5 cellular contexts compared by ENCODE assay signal in genomic region chr17:75077490-75078096, GRCh38. TPM values are rescaled to one million over a fixed set of nuclear protein-coding genes. Genes with fewer than 3 reads are reported as not detected.
DNase-seq lines count a peak whose midpoint lies in the region; ATAC-seq and TF ChIP-seq lines count a peak whose summit lies in the region.

No MANE protein-coding gene starts in this region.

- H3K36me3 Mint-ChIP-seq in stimulated activated naive CD8-positive, alpha-beta T cell treated with anti-CD3 and anti-CD28 coated beads, Interleukin-15, Interleukin-2, amounts not matched to agents 100 ng/mL and 50 ng/mL, for 24 hours (ENCODE audit: low read depth) = no peaks in the 10 kb centered on the region

- H3K27me3 Mint-ChIP-seq in stimulated activated naive CD8-positive, alpha-beta T cell treated with anti-CD3 and anti-CD28 coated beads, Interleukin-15, Interleukin-2, amounts not matched to agents 100 ng/mL and 50 ng/mL, for 24 hours = no peaks in the 10 kb centered on the region

- no peaks in the 10 kb centered on the region for H3K9me3 ChIP-seq in hepatocyte (ENCODE audit: low read depth)

- no peak for TF ChIP-seq CTCF in hepatocyte (IDR thresholded peaks at IDR 0.05; ENCODE audit: poor library complexity)

- no peaks in the 10 kb centered on the region for H3K9me3 Mint-ChIP-seq in stimulated activated naive CD8-positive, alpha-beta T cell treated with anti-CD3 and anti-CD28 coated beads, Interleukin-15, Interleukin-2, amounts not matched to agents 100 ng/mL and 50 ng/mL, for 24 hours

- no peak overlapping the region for H3K4me3 ChIP-seq in hepatocyte

- H3K27ac Mint-ChIP-seq in stimulated activated naive CD8-positive, alpha-beta T cell treated with anti-CD3 and anti-CD28 coated beads, Interleukin-15, Interleukin-2, amounts not matched to agents 100 ng/mL and 50 ng/mL, for 24 hours = no peak overlapping the region

- H3K9me2 ChIP-seq in hepatocyte (replicated peaks; ENCODE audit: insufficient read depth) = no peaks in the 10 kb centered on the region

- H4K20me1 ChIP-seq in hepatocyte (ENCODE audit: insufficient read depth, poor library complexity, severe bottlenecking) = no peaks in the 10 kb centered on the region

- H3K27ac ChIP-seq in hepatocyte = peak overlapping the region; percentile 89

- peak; percentile 79 for DNase-seq in activated CD8-positive, alpha-beta memory T cell treated with anti-CD3 and anti-CD28 coated beads, Interleukin-2, amount 50 U/mL, for 48 hours
- peak; percentile 54 for DNase-seq in hepatocyte (ENCODE audit: low spot score)
- DNase-seq in MV-4-11 (lab: John Stamatoyannopoulos, UW) = no peak

- peak overlapping the region; percentile 53 for H3K4me3 Mint-ChIP-seq in stimulated activated naive CD8-positive, alpha-beta T cell treated with anti-CD3 and anti-CD28 coated beads, Interleukin-15, Interleukin-2, amounts not matched to agents 100 ng/mL and 50 ng/mL, for 24 hours

- H3K79me2 ChIP-seq in hepatocyte = no peaks in the 10 kb centered on the region

- peak overlapping the region; percentile 65 for H3K4me2 ChIP-seq in hepatocyte

- no peaks in the 10 kb centered on the region for H3K27me3 ChIP-seq in hepatocyte

- H3K36me3 ChIP-seq in hepatocyte (replicated peaks; ENCODE audit: insufficient read depth, low read depth) = no peaks in the 10 kb centered on the region

- no peak overlapping the region for H2AFZ ChIP-seq in hepatocyte

- peaks cover 27% of the 10 kb centered on the region for H3K4me1 ChIP-seq in hepatocyte (ENCODE audit: insufficient read depth)

- WGBS in hepatocyte (ENCODE audit: low lambda C conversion rate, missing lambda C conversion rate) = 74% methylated on average over 40 of the region's 51 CpGs

- peaks cover 32% of the 10 kb centered on the region for H3K4me1 Mint-ChIP-seq in stimulated activated naive CD8-positive, alpha-beta T cell treated with anti-CD3 and anti-CD28 coated beads, Interleukin-15, Interleukin-2, amounts not matched to agents 100 ng/mL and 50 ng/mL, for 24 hours (ENCODE audit: low read depth)

- ATAC-seq in HG02678 (IDR thresholded peaks at IDR 0.05; ENCODE audit: unreplicated experiment) = peak; percentile 53

RNA-seq across cellular contexts. Expression of gene SLC16A5, which starts 10.2 kb away (rescaled TPM):
- total RNA-seq in hepatocyte = 11.9 and 12.7 TPM in 2 replicates
- polyA plus RNA-seq in hepatocyte = 12.8 and 15.8 TPM in 2 replicates

RNA-seq across cellular contexts. Expression of gene KCTD2, which starts 30.6 kb away (rescaled TPM):
- total RNA-seq in hepatocyte = 17.5 and 19.1 TPM in 2 replicates
- polyA plus RNA-seq in hepatocyte = 10.1 and 12.7 TPM in 2 replicates

RNA-seq across cellular contexts. Expression of gene ATP5PD, which starts 30.8 kb away (rescaled TPM):
- total RNA-seq in hepatocyte = 246 and 296 TPM in 2 replicates
- polyA plus RNA-seq in hepatocyte = 307 and 332 TPM in 2 replicates

RNA-seq across cellular contexts. Expression of gene ARMC7, which starts 32.2 kb away (rescaled TPM):
- total RNA-seq in hepatocyte = 2.6 and 3.5 TPM in 2 replicates
- 4.0 and 4.5 TPM in 2 replicates for polyA plus RNA-seq in hepatocyte

RNA-seq across cellular contexts. Expression of gene NT5C, which starts 53.9 kb away (rescaled TPM):
- 46.3 and 66.8 TPM in 2 replicates for total RNA-seq in hepatocyte
- 73.3 and 82.2 TPM in 2 replicates for polyA plus RNA-seq in hepatocyte
